8 cellular contexts compared by ENCODE assay signal in the genomic region with DNA sequence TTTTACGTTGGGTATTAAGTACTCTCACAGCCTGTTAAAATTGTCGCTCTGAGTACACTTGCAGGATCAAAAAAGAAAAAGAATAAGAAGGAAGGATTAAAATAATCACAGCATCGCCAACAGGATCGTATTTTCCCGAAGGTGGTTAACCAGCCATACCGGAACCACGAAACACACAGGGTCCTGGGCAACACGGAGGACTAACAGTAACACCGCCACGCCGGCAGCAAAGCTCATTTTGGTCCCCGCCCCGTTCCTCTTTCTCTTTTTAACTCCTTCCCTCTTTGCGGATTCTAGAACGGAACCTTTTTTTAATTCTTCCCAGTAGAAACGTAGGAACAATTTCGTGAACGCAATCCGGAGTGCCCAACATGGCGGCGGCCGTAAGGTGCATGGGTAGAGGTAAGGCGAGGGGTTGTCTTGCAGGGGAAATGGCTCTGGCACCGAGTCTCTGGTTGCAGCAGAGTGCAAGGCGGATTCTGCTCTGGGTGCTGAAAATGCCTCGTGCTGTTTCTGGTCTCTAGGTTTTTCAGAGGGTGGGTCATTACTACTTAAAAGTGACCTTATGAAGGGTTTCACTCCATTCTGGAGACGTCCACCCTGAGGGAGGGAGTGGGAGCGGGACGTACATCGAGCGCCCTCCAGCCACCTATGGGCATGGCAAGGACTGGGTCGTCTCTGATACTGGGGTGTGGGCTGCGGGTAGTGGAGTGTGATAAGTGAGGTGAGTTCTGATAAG. TPM values are rescaled to one million over a fixed set of nuclear protein-coding genes. Genes with fewer than 3 reads are reported as not detected.
DNase-seq lines count a peak whose midpoint lies in the region; ATAC-seq and TF ChIP-seq lines count a peak whose summit lies in the region.

A gene (plus strand): TSS at position 353 of the 739 bp plus-strand sequence. CDS start 19 bp downstream, at position 372.

- H3K4me1 Mint-ChIP-seq in CD14-positive monocyte, result peaks cover 27% of the 10 kb centered on the region
- H3K4me1 Mint-ChIP-seq in activated CD4-positive, alpha-beta memory T cell treated with anti-CD3 and anti-CD28 coated beads for 36 hours (ENCODE audit: low read depth), result peaks cover 58% of the 10 kb centered on the region

- peaks cover 0 to 2% (median 0%) of the 10 kb centered on the region in 7 donors for H3K9me3 Mint-ChIP-seq in CD14-positive monocyte
- H3K9me3 Mint-ChIP-seq in activated CD4-positive, alpha-beta memory T cell treated with anti-CD3 and anti-CD28 coated beads for 36 hours, result peaks cover 2% of the 10 kb centered on the region

- H3K9me3 ChIP-seq in right lobe of liver, result no peaks in the 10 kb centered on the region

- H3K4me1 ChIP-seq in right lobe of liver, result peaks cover 0 to 7% (median 0%) of the 10 kb centered on the region in 4 donors

- peak; percentile 82 for ATAC-seq in GM19438 (IDR thresholded peaks at IDR 0.05; ENCODE audit: low read depth, unreplicated experiment)
- peak; percentile 60 for ATAC-seq in HG03575 (IDR thresholded peaks at IDR 0.05; ENCODE audit: extremely low read depth, insufficient number of reproducible peaks, low FRiP score, unreplicated experiment)
- peak; percentile 97 to 98 (median 98) for ATAC-seq in right lobe of liver

- peaks cover 12 to 14% of the 10 kb centered on the region in 2 donors for H3K36me3 Mint-ChIP-seq in CD14-positive monocyte
- peaks cover 26% of the 10 kb centered on the region for H3K36me3 Mint-ChIP-seq in activated CD4-positive, alpha-beta memory T cell treated with anti-CD3 and anti-CD28 coated beads for 36 hours

- POLR2A ChIA-PET in activated CD4-positive, alpha-beta memory T cell treated with anti-CD3 and anti-CD28 coated beads for 36 hours (lab: Charles Lee), result interaction anchor here (0.9 to 6.5 kb wide), 14 partner anchors 9 to 276 kb away, joined by 3 to 229 read pairs (median 4); a partner anchor contains a TSS

- TF ChIP-seq CTCF in CD14-positive monocyte (IDR thresholded peaks at IDR 0.05) (peak; percentile 50), dorsolateral prefrontal cortex (IDR thresholded peaks at IDR 0.05 in 54 of 56, conservative IDR thresholded peaks at IDR 0.05 in 2 of 56; ENCODE audit: low read depth in 1 of 56, partially characterized antibody in 56 of 56) (peak in 30 of 56 donors; percentile 3 to 39 (median 20)), right lobe of liver (IDR thresholded peaks at IDR 0.05) (no peak)

- peak; percentile 90 for DNase-seq in CD14-positive monocyte (ENCODE audit: low spot score)
- peak; percentile 90 for DNase-seq in NCI-H82 treated with DMSO at 0.1 percent for 48 hours (lab: John Stamatoyannopoulos, UW; ENCODE audit: unreplicated experiment)
- peak; percentile 92 for DNase-seq in activated CD4-positive, alpha-beta memory T cell treated with anti-CD3 and anti-CD28 coated beads for 36 hours
- peak; percentile 70 to 93 (median 88) for DNase-seq in dorsolateral prefrontal cortex
- peak; percentile 83 to 91 (median 90) for DNase-seq in right lobe of liver
- peak; percentile 74 to 87 for DNase-seq in stimulated activated CD4-positive, alpha-beta T cell treated with anti-CD3 and anti-CD28 coated beads, Interleukin-4, amount 100 ng/mL, for 4 hours

- no peaks in the 10 kb centered on the region for H3K36me3 ChIP-seq in right lobe of liver

- H3K27me3 ChIP-seq in dorsolateral prefrontal cortex (no peaks in the 10 kb centered on the region), right lobe of liver (no peaks in the 10 kb centered on the region)

- peaks cover 0 to 3% (median 0%) of the 10 kb centered on the region in 3 donors for H3K27me3 Mint-ChIP-seq in CD14-positive monocyte (ENCODE audit: low read depth in 3 of 3)
- peaks cover 4% of the 10 kb centered on the region for H3K27me3 Mint-ChIP-seq in activated CD4-positive, alpha-beta memory T cell treated with anti-CD3 and anti-CD28 coated beads for 36 hours

- H3K4me3 Mint-ChIP-seq in CD14-positive monocyte, result peak within 1 kb of the TSS; percentile 86 to 99
- H3K4me3 Mint-ChIP-seq in activated CD4-positive, alpha-beta memory T cell treated with anti-CD3 and anti-CD28 coated beads for 36 hours, result peak within 1 kb of the TSS; percentile 86

- H3K27ac Mint-ChIP-seq in CD14-positive monocyte, result peak within 1 kb of the TSS; percentile 98 to 99 (median 99)
- H3K27ac Mint-ChIP-seq in activated CD4-positive, alpha-beta memory T cell treated with anti-CD3 and anti-CD28 coated beads for 36 hours, result peak within 1 kb of the TSS; percentile 99

- CTCF ChIA-PET in activated CD4-positive, alpha-beta memory T cell treated with anti-CD3 and anti-CD28 coated beads for 36 hours (lab: Charles Lee), result interaction anchor here (0.8 to 3.4 kb wide), 7 partner anchors 10 to 261 kb away, joined by 3 to 54 read pairs (median 6); a partner anchor contains a TSS

- peak within 1 kb of the TSS; percentile 77 to 99 (median 96) for H3K27ac ChIP-seq in dorsolateral prefrontal cortex
- peak within 1 kb of the TSS; percentile 93 to 95 (median 95) for H3K27ac ChIP-seq in right lobe of liver

- H3K4me3 ChIP-seq in dorsolateral prefrontal cortex (peak within 1 kb of the TSS; percentile 56 to 95 (median 81)), right lobe of liver (peak within 1 kb of the TSS; percentile 51 to 79 (median 78))

- under 1% methylated on average over 29 of the region's 33 CpGs for WGBS in right lobe of liver (ENCODE audit: insufficient coverage, low coverage, low lambda C conversion rate, missing lambda C conversion rate)

- intact Hi-C loops in CD14-positive monocyte (cut with micrococcal nuclease), result loop anchor here (1.0 to 2.0 kb wide), 2 partner anchors 44 kb away; a partner anchor contains a TSS
- intact Hi-C loops in activated CD4-positive, alpha-beta memory T cell treated with anti-CD3 and anti-CD28 coated beads for 36 hours (cut with micrococcal nuclease), result loop anchor here (1.0 to 5.0 kb wide), 10 partner anchors 8 to 913 kb away; a partner anchor contains a TSS
- intact Hi-C loops in dorsolateral prefrontal cortex (cut with DNase I), result loop anchor here (1.0 kb wide), 1 partner anchor 42 kb away; no protein-coding TSS in a partner anchor
- intact Hi-C loops in right lobe of liver (cut with DNase I), result no loop called here

- peak; percentile 85 for TF ChIP-seq POLR2A in right lobe of liver (IDR thresholded peaks at IDR 0.05)

RNA-seq across cellular contexts. Expression of the gene that starts here (rescaled TPM):
- 10 to 100 TPM; 10.7 to 11.8 TPM for polyA plus RNA-seq in CD14-positive monocyte
- 10 to 100 TPM; 46.2 to 51.1 TPM for total RNA-seq in activated CD4-positive, alpha-beta memory T cell treated with anti-CD3 and anti-CD28 coated beads for 36 hours
- total RNA-seq in dorsolateral prefrontal cortex, result 10 to 100 TPM; 11.6 to 51.3 (median 28.4) TPM
- 10 to 100 TPM; 12.8 to 26.0 (median 17.8) TPM for total RNA-seq in right lobe of liver

Comparison
In these comparisons a context has a peak if more than half of its experiments do, and no peak if none do; other contexts are left out.
1. Peak in every context shown above with its lines: DNase-seq, ATAC-seq, H3K4me3 ChIP-seq and H3K27ac ChIP-seq.
2. CTCF ChIP-seq: peak in CD14-positive monocyte (single experiment) and dorsolateral prefrontal cortex (30 of 56); none in right lobe of liver (0 of 4).
3. intact Hi-C loops: an anchor here in CD14-positive monocyte (1.0 to 2.0 kb wide), activated CD4-positive, alpha-beta memory T cell treated with anti-CD3 and anti-CD28 coated beads for 36 hours (1.0 to 5.0 kb wide) and dorsolateral prefrontal cortex (1.0 kb wide); none called in right lobe of liver.